In the genomic region with DNA sequence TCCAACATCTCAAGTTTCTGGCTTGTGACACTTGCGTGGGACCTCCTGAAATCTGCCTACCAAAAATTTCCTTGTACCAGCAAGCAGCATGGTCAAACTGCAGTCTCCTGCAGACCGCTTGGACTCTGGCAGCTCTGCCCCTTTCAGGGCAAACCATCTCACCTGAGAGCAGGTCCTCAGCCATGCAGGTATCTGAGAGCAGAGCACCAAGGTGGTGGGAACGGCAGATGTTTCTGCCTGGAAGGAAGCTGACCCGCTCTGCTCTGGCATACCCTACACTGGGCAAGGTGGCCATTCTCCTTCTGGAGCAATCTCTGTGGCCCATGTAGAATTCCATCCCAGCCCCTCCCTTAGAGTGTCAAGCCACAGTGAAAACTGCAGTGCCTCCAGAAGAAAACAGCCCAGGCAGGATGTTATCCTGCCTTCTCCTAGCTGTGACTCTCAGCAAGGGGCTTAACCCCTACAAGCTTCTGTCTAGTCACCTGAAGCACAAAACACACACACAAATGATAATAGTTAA, we compare ENCODE assay signal across 15 cellular contexts. TPM values are rescaled to one million over a fixed set of nuclear protein-coding genes. Genes with fewer than 3 reads are reported as not detected.
A peak's percentile ranks its signal among the peaks of the same experiment; 100 is the strongest.
DNase-seq lines count a peak whose midpoint lies in the region; TF ChIP-seq lines count a peak whose summit lies in the region.
"Had no signal": no experiment of that assay in that cellular context is flagged by ENCODE, and none has a peak within 500 bp of the region (broad histone marks: within the 10 kb centered on the region; RNA-seq: fewer than 3 reads in every experiment).

No MANE protein-coding gene starts in this region.

- no peaks in the 10 kb centered on the region for H3K9me3 ChIP-seq in H9 (ENCODE audit: control insufficient read depth, low read depth, low read length)
- H3K9me3 ChIP-seq in SJCRH30 (replicated peaks): no peaks in the 10 kb centered on the region
- H3K9me3 ChIP-seq in iPS-20b (ENCODE audit: insufficient read depth, low read depth, low read length): no peaks in the 10 kb centered on the region
- no peaks in the 10 kb centered on the region for H3K9me3 ChIP-seq in skeletal muscle satellite cell (replicated peaks; ENCODE audit: low read length)
- peaks cover 0 to 6% (median 0%) of the 10 kb centered on the region in 3 donors for H3K9me3 ChIP-seq in tibial artery

- no peak overlapping the region for H3K18ac ChIP-seq in H9 (ENCODE audit: insufficient read length, low read depth, low read length)

- H3K4me1 Mint-ChIP-seq in H9: peaks cover 47 to 49% of the 10 kb centered on the region in 2 experiments

- intact Hi-C loops in tibial artery (cut with DNase I; ENCODE audit: low total_unique reads): loop anchor here (2.0 to 10.0 kb wide), 4 partner anchors 165 to 513 kb away; partner anchors contain the start of gene CEMIP

- no peak for DNase-seq in H9
- no peak for DNase-seq in SJCRH30
- DNase-seq in middle frontal gyrus (ENCODE audit: extremely low spot score, low spot score): no peak
- DNase-seq in NCI-H1092 treated with DMSO at 0.1 percent for 48 hours (lab: John Stamatoyannopoulos, UW): no peak
- DNase-seq in tibial artery: no peak
- DNase-seq: CD4-positive, alpha-beta memory T cell; DMS79 treated with DMSO at 0.1 percent for 48 hours; NCI-H1105; NCI-H1694 treated with DMSO at 0.1 percent for 48 hours; NCI-H82 had no signal

- H2AFZ ChIP-seq in H9 (ENCODE audit: low read length): no peak overlapping the region

- no peak overlapping the region for H3T11ph ChIP-seq in H9 (ENCODE audit: low read length)

- peak overlapping the region in 2 of 3 experiments; percentile 87 to 96; a peak in 6 of 7 replicates for H3K27ac Mint-ChIP-seq in H9
- H3K27ac Mint-ChIP-seq: B cell had no signal

- peaks cover 10 to 16% of the 10 kb centered on the region in 2 experiments for H3K9me3 Mint-ChIP-seq in H9

- H3K4me1 ChIP-seq in H9 (ENCODE audit: insufficient read depth, low read length) (peaks cover 17% of the 10 kb centered on the region), SJCRH30 (peaks cover 8% of the 10 kb centered on the region), iPS-20b (ENCODE audit: insufficient read depth, low read length) (peaks cover 23% of the 10 kb centered on the region), skeletal muscle satellite cell (ENCODE audit: control insufficient read depth, insufficient read depth, low read length) (peaks cover 13% of the 10 kb centered on the region), tibial artery (peaks cover 0 to 11% (median 0%) of the 10 kb centered on the region in 4 donors)

- H3K4me3 ChIP-seq in SJCRH30: no peak overlapping the region
- peak overlapping the region; percentile 42; the same call in 1 of the 2 replicates for H3K4me3 ChIP-seq in iPS-20b (ENCODE audit: low read length)
- no peak overlapping the region for H3K4me3 ChIP-seq in skeletal muscle satellite cell (ENCODE audit: low read length)
- no peak overlapping the region for H3K4me3 ChIP-seq in tibial artery
- H3K4me3 ChIP-seq: MG63 had no signal

- no peak overlapping the region for H3K14ac ChIP-seq in H9 (ENCODE audit: insufficient read depth, low read length)

- TF ChIP-seq CTCF in H9 (conservative IDR thresholded peaks at IDR 0.05): no peak
- TF ChIP-seq CTCF in tibial artery (IDR thresholded peaks at IDR 0.05): no peak

- no peak overlapping the region for H2AK5ac ChIP-seq in H9 (ENCODE audit: insufficient read length, low read length)

- peak overlapping the region in 1 of 2 experiments; percentile 14; a peak in 2 of 5 replicates for H3K4me3 Mint-ChIP-seq in H9
- H3K4me3 Mint-ChIP-seq: B cell; CD4-positive, alpha-beta memory T cell had no signal

- H2BK12ac ChIP-seq in H9 (ENCODE audit: insufficient read length, low read depth, low read length): peak overlapping the region; percentile 25

- no peaks in the 10 kb centered on the region for H4K20me1 ChIP-seq in H9 (ENCODE audit: control insufficient read depth, insufficient read depth, insufficient read length)

- no peak overlapping the region for H2BK120ac ChIP-seq in H9 (ENCODE audit: low read depth, low read length, poor library complexity, severe bottlenecking)

- H3K36me3 Mint-ChIP-seq in H9 (ENCODE audit: insufficient read depth in 1 of 3, low read depth in 3 of 3): peaks cover 22 to 42% (median 39%) of the 10 kb centered on the region in 3 experiments

- H3K27me3 ChIP-seq in H9 (ENCODE audit: insufficient read depth, low read length) (no peaks in the 10 kb centered on the region), SJCRH30 (no peaks in the 10 kb centered on the region), iPS-20b (ENCODE audit: insufficient read depth, low read length) (no peaks in the 10 kb centered on the region), skeletal muscle satellite cell (ENCODE audit: control insufficient read depth, insufficient read depth, low read length) (no peaks in the 10 kb centered on the region), tibial artery (no peaks in the 10 kb centered on the region)
- H3K27me3 ChIP-seq: MG63 had no signal

- H3K27me3 Mint-ChIP-seq in H9 (ENCODE audit: low read depth): no peaks in the 10 kb centered on the region; the same call in 1 of the 2 replicates
- H3K27me3 Mint-ChIP-seq: B cell; CD4-positive, alpha-beta memory T cell had no signal

- no peak overlapping the region for H3K4ac ChIP-seq in H9 (ENCODE audit: low read depth, low read length)

- H4K91ac ChIP-seq in H9 (ENCODE audit: insufficient read length, low read depth, low read length): no peak overlapping the region

- no peak overlapping the region for H4K5ac ChIP-seq in H9 (ENCODE audit: insufficient read length, low read depth, low read length)

- H2BK15ac ChIP-seq in H9 (ENCODE audit: low read depth, low read length): no peak overlapping the region

- peaks cover 5% of the 10 kb centered on the region; the same call in 1 of the 2 replicates for H3K36me3 ChIP-seq in SJCRH30
- H3K36me3 ChIP-seq in iPS-20b (ENCODE audit: insufficient read depth, low read depth, low read length): peaks cover 13% of the 10 kb centered on the region; the same call in 1 of the 2 replicates
- H3K36me3 ChIP-seq in skeletal muscle satellite cell (ENCODE audit: insufficient read depth, low read length): peaks cover 12% of the 10 kb centered on the region
- H3K36me3 ChIP-seq in tibial artery: peaks cover 6 to 39% (median 28%) of the 10 kb centered on the region in 3 donors

- no peaks in the 10 kb centered on the region for H3K23me2 ChIP-seq in H9 (ENCODE audit: insufficient read length, low read depth, low read length, poor library complexity, severe bottlenecking)

- no peak overlapping the region for H3K23ac ChIP-seq in H9 (ENCODE audit: insufficient read length, low read depth, low read length)

- no peak overlapping the region for H2BK20ac ChIP-seq in H9 (ENCODE audit: low read depth, low read length, poor library complexity, severe bottlenecking)

- H3K56ac ChIP-seq in H9 (ENCODE audit: insufficient read length, low read depth, low read length): no peak overlapping the region

- H3K79me1 ChIP-seq in H9 (ENCODE audit: insufficient read depth, low read depth, low read length, poor library complexity, severe bottlenecking): no peaks in the 10 kb centered on the region

- no peaks in the 10 kb centered on the region for H3K79me2 ChIP-seq in H9 (ENCODE audit: insufficient read depth, low read length)

- no peak overlapping the region for H3K9ac ChIP-seq in H9 (ENCODE audit: extremely low read depth, insufficient read length, low read length)
- H3K9ac ChIP-seq in iPS-20b (ENCODE audit: low read depth, low read length): peak overlapping the region; percentile 58; the same call in 1 of the 2 replicates
- peak overlapping the region; percentile 9 for H3K9ac ChIP-seq in skeletal muscle satellite cell (ENCODE audit: low read depth, low read length)
- H3K9ac ChIP-seq: KMS-11 had no signal

- no peak overlapping the region for H2BK5ac ChIP-seq in H9 (ENCODE audit: insufficient read length, low read length)

- H4K8ac ChIP-seq in H9 (replicated peaks; ENCODE audit: insufficient read length, low read depth, low read length): no peak overlapping the region

- H3K4me2 ChIP-seq in H9 (ENCODE audit: insufficient read depth, insufficient read length, low read length) (no peak overlapping the region), skeletal muscle satellite cell (ENCODE audit: low read length) (no peak overlapping the region)
- H3K4me2 ChIP-seq: KMS-11 had no signal

- H3K27ac ChIP-seq in H9 (ENCODE audit: insufficient read length, low read depth, low read length) (no peak overlapping the region), SJCRH30 (peak overlapping the region; percentile 16; the same call in 1 of the 2 replicates), iPS-20b (ENCODE audit: low read length) (peak overlapping the region; percentile 58), tibial artery (no peak overlapping the region)
- H3K27ac ChIP-seq: KMS-11 had no signal

- WGBS in H9 (ENCODE audit: extremely low coverage, insufficient read length, low lambda C conversion rate): no CpG with 5 or more reads among the region's 4 CpGs

RNA-seq across cellular contexts. Expression of gene MESD, which starts 21.6 kb away (rescaled TPM):
- total RNA-seq in H9 (2021): 29.1 and 30.1 TPM in 2 replicates
- 20.5 and 22.1 TPM in 2 replicates for total RNA-seq in SJCRH30 (2014; rRNA removed; shearing (Covaris generic))
- 13.3 and 16.0 TPM in 2 replicates for total RNA-seq in skeletal muscle satellite cell (2012; rRNA removed)

RNA-seq across cellular contexts. Expression of gene TLNRD1, which starts 32.7 kb away (rescaled TPM):
- total RNA-seq in H9 (2021): 19.3 and 20.2 TPM in 2 replicates
- total RNA-seq in SJCRH30 (2014; rRNA removed; shearing (Covaris generic)): 16.1 and 17.3 TPM in 2 replicates
- 8.9 and 10.7 TPM in 2 replicates for total RNA-seq in skeletal muscle satellite cell (2012; rRNA removed)

Comparison
In these comparisons a context has a peak if more than half of its experiments do, and no peak if none do; other contexts are left out.
1. H3K27ac ChIP-seq: peak in SJCRH30 (single experiment) and iPS-20b (single experiment); none in H9 (single experiment) and tibial artery (0 of 2).